26 cellular contexts compared by ENCODE assay signal in the genomic region with DNA sequence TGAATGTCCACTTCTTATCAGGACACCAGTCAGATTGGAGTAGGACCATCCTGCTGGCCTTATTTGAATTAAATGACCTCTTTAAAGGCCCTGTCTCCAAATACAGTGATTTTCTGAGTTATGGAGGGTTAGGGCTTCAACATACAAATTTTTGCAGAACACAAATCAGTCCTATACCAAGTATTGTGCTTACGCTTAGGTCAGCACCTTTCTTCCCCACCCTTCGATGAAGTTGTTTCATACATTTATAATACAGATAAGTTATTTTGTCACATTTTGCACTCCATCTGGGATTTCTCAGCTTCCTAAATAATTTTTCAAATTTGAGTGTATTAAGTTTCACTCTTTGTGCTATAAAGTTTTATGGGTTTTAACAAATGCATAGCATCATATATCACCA.
"Had no signal": no experiment of that assay in that cellular context is flagged by ENCODE, and none has a peak within 500 bp of the region (broad histone marks: within the 10 kb centered on the region; RNA-seq: fewer than 3 reads in every experiment).

No MANE protein-coding gene starts in this region.

- FAIRE-seq: urothelium cell line had no signal

- H3K4me1 ChIP-seq: stomach, suprapubic skin, testis, thyroid gland, tibial artery, tibial nerve, transverse colon, upper lobe of left lung, upper lobe of right lung, uterus, vagina had no signal

- DNase-seq: stimulated activated CD4-positive, alpha-beta T cell treated with anti-CD3 and anti-CD28 coated beads, Interleukin-2, amount 100 ng/mL, for 48 hours; stimulated activated CD4-positive, alpha-beta T cell treated with anti-CD3 and anti-CD28 coated beads, Interleukin-4, amount 100 ng/mL, for 1 hour; stimulated activated CD4-positive, alpha-beta T cell treated with anti-CD3 and anti-CD28 coated beads, Interleukin-4, amount 100 ng/mL, for 24 hours; stimulated activated CD4-positive, alpha-beta T cell treated with anti-CD3 and anti-CD28 coated beads, Interleukin-4, amount 100 ng/mL, for 4 hours; stimulated activated CD8-positive, alpha-beta memory T cell treated with anti-CD3 and anti-CD28 coated beads, Interleukin-4, amount 100 ng/mL, for 48 hours; stimulated activated naive B cell treated with anti-CD40 and anti-IgM and Interleukin-4, amounts not matched to agents 10 μg/mL and 1 μg/mL and 100 μg/mL, for 72 hours; stimulated activated naive CD4-positive, alpha-beta T cell; stimulated activated naive CD4-positive, alpha-beta T cell treated with Interleukin-2 at 50 U/mL for 16 hours; stimulated activated naive CD8-positive, alpha-beta T cell treated with anti-CD3 and anti-CD28 coated beads, Interleukin-15, amount 100 ng/mL, for 72 hours; stimulated activated naive CD8-positive, alpha-beta T cell treated with anti-CD3 and anti-CD28 coated beads, Interleukin-15, Interleukin-2, amounts not matched to agents 100 U/mL and 50 U/mL, for 24 hours; stomach; substantia nigra; testis; thyroid gland; tibial artery; transverse colon; upper lobe of left lung; upper lobe of right lung; uterus had no signal

- H3K4me3 ChIP-seq: stomach, suprapubic skin, testis, thoracic aorta, thyroid gland, tibial artery, tibial nerve, transverse colon, upper lobe of left lung, upper lobe of right lung, uterus, vagina had no signal

- H3K27me3 ChIP-seq: stomach, suprapubic skin, testis, thyroid gland, tibial artery, tibial nerve, transverse colon, upper lobe of left lung, upper lobe of right lung, uterus, vagina had no signal

- ATAC-seq: stimulated activated effector memory CD8-positive, alpha-beta T cell treated with anti-CD3 and anti-CD28 coated beads, Interleukin-12 subunit alpha, Interleukin-12 subunit beta, amount 100 ng/mL, for 72 hours; stimulated activated memory B cell treated with anti-CD40 and anti-IgM and Interleukin-4, amounts not matched to agents 10 μg/mL and 1 μg/mL and 100 μg/mL, for 72 hours; stimulated activated naive B cell treated with anti-CD40 and anti-IgM and Interleukin-4, amounts not matched to agents 10 μg/mL and 1 μg/mL and 100 μg/mL, for 72 hours; stimulated activated naive CD8-positive, alpha-beta T cell treated with anti-CD3 and anti-CD28 coated beads, Interleukin-15, amount 100 ng/mL, for 72 hours; stimulated activated naive CD8-positive, alpha-beta T cell treated with anti-CD3 and anti-CD28 coated beads, Interleukin-15, Interleukin-2, amounts not matched to agents 100 U/mL and 50 U/mL, for 24 hours; upper lobe of right lung had no signal

- H3K9me3 ChIP-seq: testis, thoracic aorta, thyroid gland, upper lobe of left lung, uterus, vagina had no signal

- H3K36me3 ChIP-seq: thoracic aorta, thyroid gland, upper lobe of right lung, uterus had no signal

- H3K27ac ChIP-seq: stomach, suprapubic skin, testis, thoracic aorta, thyroid gland, tibial artery, tibial nerve, transverse colon, upper lobe of left lung, upper lobe of right lung, uterus, vagina had no signal
